In the genomic region with DNA sequence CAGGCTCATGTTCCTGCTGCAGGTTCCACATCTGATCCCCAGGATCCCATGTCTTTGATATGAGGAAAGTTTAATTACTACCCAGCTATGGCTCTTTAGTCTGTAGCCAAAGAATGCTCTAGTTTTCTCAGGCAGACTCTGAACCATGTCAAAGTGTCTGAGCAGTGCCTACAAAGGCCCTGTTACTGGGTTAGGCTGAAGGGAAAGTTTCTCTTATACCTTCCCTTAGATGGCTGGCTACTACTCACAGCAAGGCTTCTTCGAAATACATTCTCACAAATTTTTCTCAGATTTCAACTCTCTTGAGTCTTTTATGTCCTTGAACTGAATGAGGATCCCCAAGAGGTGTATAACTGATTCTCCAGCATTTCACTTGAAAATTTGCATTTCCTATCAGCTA, we compare ENCODE assay signal across 10 cellular contexts.
DNase-seq lines count a peak whose midpoint lies in the region; ATAC-seq and TF ChIP-seq lines count a peak whose summit lies in the region.
"Had no signal": no experiment of that assay in that cellular context is flagged by ENCODE, and none has a peak within 500 bp of the region (broad histone marks: within the 10 kb centered on the region; RNA-seq: fewer than 3 reads in every experiment).

No MANE protein-coding gene starts in this region.

- TF ChIP-seq POLR2A in transverse colon (IDR thresholded peaks at IDR 0.05) = no peak

- no peaks in the 10 kb centered on the region for H3K27me3 ChIP-seq in transverse colon
- no peaks in the 10 kb centered on the region for H3K27me3 ChIP-seq in MM.1S (replicated peaks; ENCODE audit: insufficient read depth, low read length)

- CTCF ChIA-PET in activated CD8-positive, alpha-beta T cell treated with anti-CD3 and anti-CD28 coated beads for 36 hours (lab: Charles Lee) = no interaction called here
- CTCF ChIA-PET in activated CD8-positive, alpha-beta T cell treated with anti-CD3 and anti-CD28 coated beads, Interleukin-2, amount 10 ng/mL, durations not matched to agents 7 days and 5 days (lab: Charles Lee) = no interaction called here

- H3K4me1 ChIP-seq in transverse colon = peaks cover 0 to 6% (median 6%) of the 10 kb centered on the region in 4 donors
- peaks cover 7% of the 10 kb centered on the region; the same call in 1 of the 2 replicates for H3K4me1 ChIP-seq in MM.1S (ENCODE audit: low read length)

- peaks cover 5% of the 10 kb centered on the region for H3K27me3 Mint-ChIP-seq in activated CD8-positive, alpha-beta T cell treated with anti-CD3 and anti-CD28 coated beads for 36 hours
- no peaks in the 10 kb centered on the region for H3K27me3 Mint-ChIP-seq in activated CD8-positive, alpha-beta T cell treated with anti-CD3 and anti-CD28 coated beads, Interleukin-2, amount 10 ng/mL, durations not matched to agents 7 days and 5 days (ENCODE audit: low read depth)

- peak overlapping the region; percentile 19 to 49 (median 30) for H3K27ac ChIP-seq in transverse colon
- H3K27ac ChIP-seq in MM.1S (ENCODE audit: low read length) = no peak overlapping the region; the same call in 1 of the 2 replicates

- H2AFZ ChIP-seq in MM.1S (ENCODE audit: low read length) = no peak overlapping the region

- POLR2A ChIA-PET in activated CD8-positive, alpha-beta T cell treated with anti-CD3 and anti-CD28 coated beads for 36 hours (lab: Charles Lee) = no interaction called here
- POLR2A ChIA-PET in activated CD8-positive, alpha-beta T cell treated with anti-CD3 and anti-CD28 coated beads, Interleukin-2, amount 10 ng/mL, durations not matched to agents 7 days and 5 days (lab: Charles Lee) = no interaction called here

- H3K4me3 Mint-ChIP-seq in activated CD8-positive, alpha-beta T cell treated with anti-CD3 and anti-CD28 coated beads for 36 hours = no peak overlapping the region
- no peak overlapping the region for H3K4me3 Mint-ChIP-seq in activated CD8-positive, alpha-beta T cell treated with anti-CD3 and anti-CD28 coated beads, Interleukin-2, amount 10 ng/mL, durations not matched to agents 7 days and 5 days
- H3K4me3 Mint-ChIP-seq: natural killer cell had no signal

- H4K20me1 ChIP-seq in MM.1S (ENCODE audit: insufficient read depth, low read length) = no peaks in the 10 kb centered on the region

- no peaks in the 10 kb centered on the region for H3F3A ChIP-seq in MM.1S (ENCODE audit: insufficient read depth, low read length)

- H3K4me1 Mint-ChIP-seq in activated CD8-positive, alpha-beta T cell treated with anti-CD3 and anti-CD28 coated beads for 36 hours (ENCODE audit: low read depth) = peaks cover 8% of the 10 kb centered on the region
- H3K4me1 Mint-ChIP-seq in activated CD8-positive, alpha-beta T cell treated with anti-CD3 and anti-CD28 coated beads, Interleukin-2, amount 10 ng/mL, durations not matched to agents 7 days and 5 days (ENCODE audit: low read depth) = no peaks in the 10 kb centered on the region
- H3K4me1 Mint-ChIP-seq: natural killer cell had no signal

- WGBS in transverse colon (ENCODE audit: low coverage in 1 of 2), 2 donors = no CpG with 5 or more reads among the region's 1 CpG

- TF ChIP-seq EP300 in transverse colon (IDR thresholded peaks at IDR 0.05; ENCODE audit: low read depth) = no peak

- H3K79me2 ChIP-seq in MM.1S (ENCODE audit: low read length) = no peaks in the 10 kb centered on the region

- no peak for DNase-seq in activated CD8-positive, alpha-beta T cell treated with anti-CD3 and anti-CD28 coated beads for 36 hours
- DNase-seq in activated CD8-positive, alpha-beta T cell treated with anti-CD3 and anti-CD28 coated beads, Interleukin-2, amount 10 ng/mL, durations not matched to agents 7 days and 5 days = no peak
- peak; percentile 1 for DNase-seq in astrocyte of the cerebellum (ENCODE audit: low read depth)
- no peak for DNase-seq in transverse colon
- DNase-seq in MM.1S = no peak
- DNase-seq in kidney glomerular epithelial cell (lab: John Stamatoyannopoulos, UW) = no peak
- DNase-seq in foreskin fibroblast = no peak
- DNase-seq: natural killer cell; stimulated activated CD4-positive, alpha-beta T cell treated with anti-CD3 and anti-CD28 coated beads, Interleukin-2, amount 100 ng/mL, for 48 hours had no signal

- H3K9me3 ChIP-seq in transverse colon (no peaks in the 10 kb centered on the region), MM.1S (replicated peaks; ENCODE audit: insufficient read depth, low read length) (no peaks in the 10 kb centered on the region)

- in situ Hi-C loops in astrocyte of the cerebellum (cut with HindIII; ENCODE audit: low sequenced_read_pairs) (no loop called here), transverse colon (cut with MboI; ENCODE audit: low pct_ligation_motif_present in 1 of 4, low pct_unique_long_range_greater_than_20kb in 1 of 4, low sequenced_read_pairs in 3 of 4) (no loop called here)

- peak; percentile 6 for ATAC-seq in activated CD8-positive, alpha-beta T cell treated with anti-CD3 and anti-CD28 coated beads for 36 hours
- ATAC-seq in activated CD8-positive, alpha-beta T cell treated with anti-CD3 and anti-CD28 coated beads, Interleukin-2, amount 10 ng/mL, durations not matched to agents 7 days and 5 days = no peak
- peak; percentile 3 for ATAC-seq in HG03060 (IDR thresholded peaks at IDR 0.05; ENCODE audit: low read depth, unreplicated experiment)
- ATAC-seq: natural killer cell had no signal

- no peak overlapping the region for H3K27ac Mint-ChIP-seq in activated CD8-positive, alpha-beta T cell treated with anti-CD3 and anti-CD28 coated beads for 36 hours
- H3K27ac Mint-ChIP-seq in activated CD8-positive, alpha-beta T cell treated with anti-CD3 and anti-CD28 coated beads, Interleukin-2, amount 10 ng/mL, durations not matched to agents 7 days and 5 days = no peak overlapping the region
- H3K27ac Mint-ChIP-seq: natural killer cell had no signal

- H3K4me3 ChIP-seq in astrocyte of the cerebellum (ENCODE audit: low read depth, low read length) (no peak overlapping the region), transverse colon (no peak overlapping the region), MM.1S (ENCODE audit: low read length) (no peak overlapping the region), foreskin fibroblast (ENCODE audit: low read depth in 1 of 2, low read length in 2 of 2) (no peak overlapping the region)

- intact Hi-C loops in activated CD8-positive, alpha-beta T cell treated with anti-CD3 and anti-CD28 coated beads for 36 hours (cut with micrococcal nuclease) = no loop called here
- intact Hi-C loops in transverse colon (cut with DNase I; ENCODE audit: low total_unique reads) = no loop called here

- H3K9me3 Mint-ChIP-seq in activated CD8-positive, alpha-beta T cell treated with anti-CD3 and anti-CD28 coated beads for 36 hours = no peaks in the 10 kb centered on the region
- H3K9me3 Mint-ChIP-seq in activated CD8-positive, alpha-beta T cell treated with anti-CD3 and anti-CD28 coated beads, Interleukin-2, amount 10 ng/mL, durations not matched to agents 7 days and 5 days (ENCODE audit: insufficient read depth) = no peaks in the 10 kb centered on the region

- H3K36me3 ChIP-seq in transverse colon (no peaks in the 10 kb centered on the region), MM.1S (replicated peaks; ENCODE audit: insufficient read depth, low read length) (no peaks in the 10 kb centered on the region)

- no peaks in the 10 kb centered on the region for H3K9me2 ChIP-seq in MM.1S (replicated peaks; ENCODE audit: insufficient read depth, low read length)

- H3K4me2 ChIP-seq in MM.1S (ENCODE audit: low read depth, low read length) = no peak overlapping the region

- no peak for TF ChIP-seq CTCF in activated CD8-positive, alpha-beta T cell treated with anti-CD3 and anti-CD28 coated beads for 36 hours (IDR thresholded peaks at IDR 0.05)
- no peak for TF ChIP-seq CTCF in astrocyte of the cerebellum (IDR thresholded peaks at IDR 0.05; ENCODE audit: low read depth, low read length, missing control alignments)
- no peak for TF ChIP-seq CTCF in transverse colon (IDR thresholded peaks at IDR 0.05)
- no peak for TF ChIP-seq CTCF in MM.1S (IDR thresholded peaks at IDR 0.05; ENCODE audit: low read length)
- no peak for TF ChIP-seq CTCF in foreskin fibroblast (IDR thresholded peaks at IDR 0.05; ENCODE audit: low read depth, low read length)

- no peaks in the 10 kb centered on the region for H3K36me3 Mint-ChIP-seq in activated CD8-positive, alpha-beta T cell treated with anti-CD3 and anti-CD28 coated beads for 36 hours (ENCODE audit: low read depth)
- no peaks in the 10 kb centered on the region for H3K36me3 Mint-ChIP-seq in activated CD8-positive, alpha-beta T cell treated with anti-CD3 and anti-CD28 coated beads, Interleukin-2, amount 10 ng/mL, durations not matched to agents 7 days and 5 days (ENCODE audit: low read depth)
- H3K36me3 Mint-ChIP-seq: natural killer cell had no signal

- no peak overlapping the region for H3K9ac ChIP-seq in MM.1S (ENCODE audit: low read length)
